ENCODE assay signal across 20 cellular contexts in the genomic region with DNA sequence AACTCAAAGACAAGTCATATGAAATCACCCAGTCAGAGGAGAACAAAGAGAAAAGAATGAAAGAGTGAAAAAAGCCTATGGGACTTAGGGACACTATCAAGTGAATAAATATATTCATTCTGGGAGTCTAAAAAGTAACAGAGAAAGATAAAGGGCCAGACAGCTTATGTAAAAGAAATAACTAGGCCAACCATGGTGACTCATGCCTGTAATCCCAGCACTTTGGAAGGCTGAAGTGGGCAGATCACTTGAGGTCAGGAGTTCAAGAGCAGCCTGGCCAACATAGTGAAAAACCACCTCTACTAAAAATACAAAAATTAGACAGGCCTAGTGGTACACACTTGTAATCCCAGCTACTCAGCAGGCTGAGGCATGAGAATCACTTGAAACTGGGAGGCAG.
"Had no signal": no experiment of that assay in that cellular context is flagged by ENCODE, and none has a peak within 500 bp of the region (broad histone marks: within the 10 kb centered on the region; RNA-seq: fewer than 3 reads in every experiment).

No MANE protein-coding gene starts in this region.

- DNase-seq: cortex of kidney; foreskin melanocyte; glutamatergic neuron; hypothalamus; immature natural killer cell; mucosa of descending colon; naive B cell; right cardiac atrium; sigmoid colon; stimulated activated CD4-positive, alpha-beta T cell treated with anti-CD3 and anti-CD28 coated beads, Interleukin-2, amount 100 ng/mL, for 24 hours; stimulated activated CD4-positive, alpha-beta T cell treated with anti-CD3 and anti-CD28 coated beads, Interleukin-4, amount 100 ng/mL, for 24 hours; stimulated activated naive CD4-positive, alpha-beta T cell treated with Interleukin-2 at 50 U/mL for 16 hours; stomach; thyroid gland; trophoblast cell had no signal

- H3K36me3 ChIP-seq: prostate gland, sigmoid colon, stomach, thyroid gland, vagina had no signal

- H3K27me3 ChIP-seq: sigmoid colon, stomach, thyroid gland, vagina had no signal

- ATAC-seq: left lobe of liver; mucosa of descending colon; right cardiac atrium; stimulated activated effector memory CD8-positive, alpha-beta T cell treated with anti-CD3 and anti-CD28 coated beads, Interleukin-12 subunit alpha, Interleukin-12 subunit beta, amount 100 ng/mL, for 72 hours had no signal

- H3K4me3 ChIP-seq: lung, mucosa of descending colon, prostate gland, sigmoid colon, stomach, thyroid gland, vagina had no signal

- H3K9me3 ChIP-seq: prostate gland, thyroid gland, vagina had no signal
